In the genomic region with DNA sequence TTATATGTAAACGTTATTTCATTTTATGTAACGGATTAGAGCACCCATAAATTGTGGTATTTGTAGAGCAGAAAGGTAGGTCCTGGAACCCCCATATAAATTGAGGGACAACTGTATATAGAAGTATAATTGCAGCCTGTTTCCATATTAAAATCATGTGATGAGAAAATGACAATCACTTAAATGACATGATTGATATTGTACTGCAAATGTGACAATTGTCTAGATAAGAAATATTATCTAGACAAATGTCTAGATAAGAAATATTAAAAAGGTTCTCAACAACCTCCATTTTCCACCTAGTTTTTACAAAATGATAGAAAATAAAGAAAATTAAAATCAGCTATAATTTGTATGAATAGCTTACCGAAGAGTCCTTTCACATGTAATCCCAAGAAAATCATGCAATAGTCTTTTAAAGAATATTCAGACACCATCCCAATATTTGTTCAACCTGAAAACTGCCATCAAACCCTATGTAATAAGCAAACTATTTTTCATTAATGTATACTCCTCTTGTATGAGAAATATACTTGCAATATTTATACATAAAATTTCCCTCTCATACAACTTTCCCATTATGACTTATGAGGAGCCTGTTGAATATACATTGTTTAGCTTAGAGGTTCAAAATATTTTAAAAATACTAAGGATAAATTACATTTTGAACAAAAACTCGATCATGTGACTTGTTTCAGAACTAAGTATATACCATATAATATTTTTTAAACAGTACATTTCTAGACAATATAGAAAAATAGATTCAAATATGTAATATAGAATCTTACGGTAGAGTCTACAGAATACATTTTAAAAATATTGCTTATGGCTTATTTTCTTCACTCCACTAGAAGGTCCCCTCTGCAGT, we compare ENCODE assay signal across 15 cellular contexts.
DNase-seq lines count a peak whose midpoint lies in the region; ATAC-seq, FAIRE-seq and TF ChIP-seq lines count a peak whose summit lies in the region.
"Had no signal": no experiment of that assay in that cellular context is flagged by ENCODE, and none has a peak within 500 bp of the region (broad histone marks: within the 10 kb centered on the region; RNA-seq: fewer than 3 reads in every experiment).

No MANE protein-coding gene starts in this region.

- no peaks in the 10 kb centered on the region for H3K79me2 ChIP-seq in mesendoderm (ENCODE audit: control insufficient read depth, insufficient read depth, low read length)

- peak overlapping the region; percentile 61 for H2BK120ac ChIP-seq in mesendoderm (ENCODE audit: low read depth, low read length)

- H3K4ac ChIP-seq in mesendoderm (ENCODE audit: low read depth, low read length): peak overlapping the region; percentile 36

- POLR2A ChIA-PET in naive thymus-derived CD8-positive, alpha-beta T cell (lab: Charles Lee): interaction anchor here (0.8 kb wide), 1 partner anchor 154 kb away, joined by 3 read pairs; no protein-coding TSS in a partner anchor
- POLR2A ChIA-PET in CD8-positive, alpha-beta T cell (lab: Charles Lee): no interaction called here

- TF ChIP-seq CTCF in CD8-positive, alpha-beta T cell (IDR thresholded peaks at IDR 0.05): no peak

- H2BK5ac ChIP-seq in mesendoderm (ENCODE audit: low read length): no peak overlapping the region

- no peak for ATAC-seq in naive thymus-derived CD8-positive, alpha-beta T cell
- ATAC-seq in CD8-positive, alpha-beta T cell: no peak
- ATAC-seq: HepG2 had no signal

- no peaks in the 10 kb centered on the region for H3K36me3 Mint-ChIP-seq in naive thymus-derived CD8-positive, alpha-beta T cell
- H3K36me3 Mint-ChIP-seq in CD8-positive, alpha-beta T cell: no peaks in the 10 kb centered on the region

- H3K4me3 Mint-ChIP-seq in naive thymus-derived CD8-positive, alpha-beta T cell: no peak overlapping the region
- H3K4me3 Mint-ChIP-seq in CD8-positive, alpha-beta T cell: no peak overlapping the region
- H3K4me3 Mint-ChIP-seq: B cell; CD4-positive, alpha-beta T cell had no signal

- no peak overlapping the region for H3K4me2 ChIP-seq in mesendoderm (ENCODE audit: low read length)

- H4K8ac ChIP-seq in mesendoderm (ENCODE audit: low read depth, low read length): no peak overlapping the region

- H3K23ac ChIP-seq in mesendoderm (ENCODE audit: low read length): no peak overlapping the region

- CTCF ChIA-PET in CD8-positive, alpha-beta T cell (lab: Charles Lee): no interaction called here

- no peaks in the 10 kb centered on the region for H3K27me3 Mint-ChIP-seq in naive thymus-derived CD8-positive, alpha-beta T cell
- no peaks in the 10 kb centered on the region for H3K27me3 Mint-ChIP-seq in CD8-positive, alpha-beta T cell (ENCODE audit: low read depth)
- H3K27me3 Mint-ChIP-seq: B cell; CD4-positive, alpha-beta T cell had no signal

- no peak overlapping the region for H3K9ac ChIP-seq in mesendoderm (ENCODE audit: low read length)

- no peak overlapping the region for H3K18ac ChIP-seq in mesendoderm (ENCODE audit: low read length)

- no peaks in the 10 kb centered on the region for H3K9me3 Mint-ChIP-seq in naive thymus-derived CD8-positive, alpha-beta T cell
- no peaks in the 10 kb centered on the region for H3K9me3 Mint-ChIP-seq in CD8-positive, alpha-beta T cell
- H3K9me3 Mint-ChIP-seq: CD4-positive, alpha-beta T cell had no signal

- H3K27ac ChIP-seq in KOPT-K1 (ENCODE audit: low read depth, low read length, poor library complexity, severe bottlenecking) (peak overlapping the region; percentile 53), mesendoderm (ENCODE audit: low read depth, low read length) (no peak overlapping the region)
- no peak overlapping the region for H3K27ac ChIP-seq in CD8-positive, alpha-beta T cell (ENCODE audit: low read depth, low read length)

- intact Hi-C loops in CD8-positive, alpha-beta T cell (cut with DNase I, micrococcal nuclease): no loop called here

- H3K79me1 ChIP-seq in mesendoderm (ENCODE audit: low read length): no peaks in the 10 kb centered on the region

- H3K4me1 ChIP-seq in mesendoderm (ENCODE audit: control insufficient read depth, low read depth, low read length): peaks cover 2% of the 10 kb centered on the region
- no peaks in the 10 kb centered on the region for H3K4me1 ChIP-seq in CD8-positive, alpha-beta T cell (ENCODE audit: insufficient read depth, low read length)

- H4K5ac ChIP-seq in mesendoderm (ENCODE audit: low read length): no peak overlapping the region

- H3K36me3 ChIP-seq in KOPT-K1 (ENCODE audit: insufficient read depth, low read length): no peaks in the 10 kb centered on the region
- no peaks in the 10 kb centered on the region for H3K36me3 ChIP-seq in mesendoderm (ENCODE audit: control insufficient read depth, insufficient read depth, low read length)
- no peaks in the 10 kb centered on the region for H3K36me3 ChIP-seq in CD8-positive, alpha-beta T cell (ENCODE audit: insufficient read depth, low read length)

- 100% methylated on average over 2 of the region's 5 CpGs for WGBS in mesendoderm (ENCODE audit: extremely low coverage, insufficient coverage, low lambda C conversion rate)

- no peaks in the 10 kb centered on the region for H3K4me1 Mint-ChIP-seq in naive thymus-derived CD8-positive, alpha-beta T cell
- no peaks in the 10 kb centered on the region for H3K4me1 Mint-ChIP-seq in CD8-positive, alpha-beta T cell (ENCODE audit: low read depth)
- H3K4me1 Mint-ChIP-seq: B cell had no signal

- peaks cover 3% of the 10 kb centered on the region for H3K9me3 ChIP-seq in KOPT-K1 (ENCODE audit: insufficient read depth, low read length, poor library complexity, severe bottlenecking)
- no peaks in the 10 kb centered on the region for H3K9me3 ChIP-seq in CD8-positive, alpha-beta T cell (ENCODE audit: low read length)

- no peak overlapping the region for H3K4me3 ChIP-seq in mesendoderm (ENCODE audit: low read length)
- H3K4me3 ChIP-seq in CD8-positive, alpha-beta T cell (ENCODE audit: low read depth, low read length): no peak overlapping the region

- DNase-seq in mesendoderm: no peak
- DNase-seq in NCI-H526 (lab: John Stamatoyannopoulos, UW): no peak
- no peak for DNase-seq in naive thymus-derived CD8-positive, alpha-beta T cell
- no peak for DNase-seq in CD8-positive, alpha-beta T cell
- DNase-seq: C1 segment of cervical spinal cord; CD4-positive, alpha-beta T cell; COR-L47; DMS153; DMS79 treated with DMSO at 0.1 percent for 48 hours had no signal

- no peaks in the 10 kb centered on the region for H3K27me3 ChIP-seq in mesendoderm (ENCODE audit: insufficient read depth, low read length, poor library complexity)
- H3K27me3 ChIP-seq in CD8-positive, alpha-beta T cell (ENCODE audit: insufficient read depth, low read length): no peaks in the 10 kb centered on the region

- H2BK15ac ChIP-seq in mesendoderm (replicated peaks; ENCODE audit: low read depth): no peak overlapping the region

- no peak overlapping the region for H3K27ac Mint-ChIP-seq in naive thymus-derived CD8-positive, alpha-beta T cell
- H3K27ac Mint-ChIP-seq in CD8-positive, alpha-beta T cell: no peak overlapping the region
- H3K27ac Mint-ChIP-seq: B cell; CD4-positive, alpha-beta T cell had no signal

- H3K56ac ChIP-seq in mesendoderm (ENCODE audit: low read length): no peak overlapping the region

- FAIRE-seq in G401.6 (lab: Jason Lieb, UNC): peak; percentile 52
- peak; percentile 62 for FAIRE-seq in colon (lab: Jason Lieb, UNC)
- FAIRE-seq: D721Med, HepG2 had no signal

- no peak overlapping the region for H2AK5ac ChIP-seq in mesendoderm (ENCODE audit: low read length)
